Comparison of ENCODE assay signal across 8 cellular contexts in genomic region chr12:43758728-43759563, GRCh38. TPM values are rescaled to one million over a fixed set of nuclear protein-coding genes. Genes with fewer than 3 reads are reported as not detected.
DNase-seq lines count a peak whose midpoint lies in the region; ATAC-seq and TF ChIP-seq lines count a peak whose summit lies in the region.

IRAK4 (plus strand) TSS chr12:43758951; CDS start chr12:43768112, 9,161 bp downstream.
PUS7L (minus strand) TSS chr12:43758790; CDS start chr12:43755245, 3,545 bp downstream.

- H3K9ac ChIP-seq in Loucy (ENCODE audit: low read depth, low read length, poor library complexity, severe bottlenecking), result peak within 1 kb of the TSS; percentile 88

- peak within 1 kb of the TSS; percentile 82 to 90 (median 86) for H3K4me3 Mint-ChIP-seq in nephron
- H3K4me3 Mint-ChIP-seq in stimulated activated naive CD8-positive, alpha-beta T cell treated with anti-CD3 and anti-CD28 coated beads, Interleukin-15, amount 100 ng/mL, for 72 hours, result peak within 1 kb of the TSS; percentile 99

- DNase-seq in G401 (ENCODE audit: low spot score), result peak; percentile 98
- DNase-seq in H7, result peak; percentile 79
- peak; percentile 82 for DNase-seq in SHP77 treated with DMSO at 0.1 percent for 48 hours (lab: John Stamatoyannopoulos, UW)
- peak; percentile 98 for DNase-seq in activated effector memory CD4-positive, alpha-beta T cell treated with anti-CD3 and anti-CD28 coated beads, Interleukin-2, amount 50 U/mL, for 16 hours
- peak; percentile 97 for DNase-seq in fibroblast of the aortic adventitia (ENCODE audit: low read depth)
- peak; percentile 88 to 94 for DNase-seq in stimulated activated naive CD8-positive, alpha-beta T cell treated with anti-CD3 and anti-CD28 coated beads, Interleukin-15, amount 100 ng/mL, for 72 hours

- H3K27ac Mint-ChIP-seq in nephron, result peak within 1 kb of the TSS; percentile 0 to 86 (median 85)
- H3K27ac Mint-ChIP-seq in stimulated activated naive CD8-positive, alpha-beta T cell treated with anti-CD3 and anti-CD28 coated beads, Interleukin-15, amount 100 ng/mL, for 72 hours, result peak within 1 kb of the TSS; percentile 99

- TF ChIP-seq CTCF in Loucy (conservative IDR thresholded peaks at IDR 0.05; ENCODE audit: low read length) (peak; percentile 51), fibroblast of the aortic adventitia (IDR thresholded peaks at IDR 0.05; ENCODE audit: insufficient read depth, low read length) (peak; percentile 56), nephron (IDR thresholded peaks at IDR 0.05; ENCODE audit: unreplicated experiment in 3 of 3) (peak in 2 of 3 experiments; percentile 13 to 25)

- H2AFZ ChIP-seq in Loucy (ENCODE audit: low read length), result peak within 1 kb of the TSS; percentile 95

- peaks cover 28% of the 10 kb centered on the region for H4K20me1 ChIP-seq in Loucy (ENCODE audit: insufficient read depth, low read length, poor library complexity, severe bottlenecking)

- ATAC-seq in stimulated activated naive CD8-positive, alpha-beta T cell treated with anti-CD3 and anti-CD28 coated beads, Interleukin-15, amount 100 ng/mL, for 72 hours, result peak; percentile 94

- peak within 1 kb of the TSS; percentile 98 for H3K4me2 ChIP-seq in Loucy (ENCODE audit: low read depth, low read length, poor library complexity, severe bottlenecking)

- no peaks in the 10 kb centered on the region for H3K9me3 ChIP-seq in Loucy (ENCODE audit: insufficient read depth, low read depth, low read length)

- H3K27me3 ChIP-seq in H7 (ENCODE audit: control insufficient read depth, insufficient read depth, low read length), result no peaks in the 10 kb centered on the region
- no peaks in the 10 kb centered on the region for H3K27me3 ChIP-seq in Loucy (ENCODE audit: insufficient read depth, low read length, poor library complexity, severe bottlenecking)

- H3K9me3 Mint-ChIP-seq in nephron, result no peaks in the 10 kb centered on the region
- H3K9me3 Mint-ChIP-seq in stimulated activated naive CD8-positive, alpha-beta T cell treated with anti-CD3 and anti-CD28 coated beads, Interleukin-15, amount 100 ng/mL, for 72 hours, result peaks cover 0 to 14% of the 10 kb centered on the region in 2 donors

- H3K36me3 Mint-ChIP-seq in nephron (ENCODE audit: low read depth), result peaks cover 7% of the 10 kb centered on the region

- H3K36me3 ChIP-seq in H7 (replicated peaks; ENCODE audit: control insufficient read depth, insufficient read depth, low read length) (no peaks in the 10 kb centered on the region), Loucy (ENCODE audit: insufficient read depth, low read length) (no peaks in the 10 kb centered on the region)

- in situ Hi-C loops in G401 (cut with HindIII; ENCODE audit: low sequenced_read_pairs), result no loop called here

- peaks cover 58% of the 10 kb centered on the region for H3K4me1 ChIP-seq in Loucy (ENCODE audit: insufficient read depth, low read length, poor library complexity, severe bottlenecking)

- H3K4me1 Mint-ChIP-seq in nephron, result peaks cover 9% of the 10 kb centered on the region
- peaks cover 69% of the 10 kb centered on the region for H3K4me1 Mint-ChIP-seq in stimulated activated naive CD8-positive, alpha-beta T cell treated with anti-CD3 and anti-CD28 coated beads, Interleukin-15, amount 100 ng/mL, for 72 hours

- H3K4me3 ChIP-seq in H7 (ENCODE audit: insufficient read depth, low read depth, low read length) (peak within 1 kb of the TSS; percentile 61), Loucy (ENCODE audit: low read length, poor library complexity, severe bottlenecking) (peak within 1 kb of the TSS; percentile 97), fibroblast of the aortic adventitia (ENCODE audit: low read depth, low read length) (peak within 1 kb of the TSS; percentile 92)

- H3K9me2 ChIP-seq in Loucy (replicated peaks; ENCODE audit: low read depth, low read length), result no peaks in the 10 kb centered on the region

- H3K79me2 ChIP-seq in Loucy (ENCODE audit: insufficient read depth, low read length), result peaks cover 56% of the 10 kb centered on the region

- H3K27me3 Mint-ChIP-seq in nephron (ENCODE audit: low read depth), result no peaks in the 10 kb centered on the region
- no peaks in the 10 kb centered on the region for H3K27me3 Mint-ChIP-seq in stimulated activated naive CD8-positive, alpha-beta T cell treated with anti-CD3 and anti-CD28 coated beads, Interleukin-15, amount 100 ng/mL, for 72 hours

- no peaks in the 10 kb centered on the region for H3F3A ChIP-seq in Loucy (ENCODE audit: low read depth)

RNA-seq across cellular contexts. Expression of gene IRAK4, which starts in this region (rescaled TPM):
- total RNA-seq in G401 (2014; rRNA removed; shearing (Covaris generic)), result 9.2 and 10.8 TPM in 2 replicates
- total RNA-seq in H7 (2014; rRNA removed; shearing (Covaris generic)), result 4.5 and 5.7 TPM in 2 replicates
- total RNA-seq in fibroblast of the aortic adventitia (ENCODE audit: low replicate concordance), result 31.9 and 47.1 TPM in 2 replicates

RNA-seq across cellular contexts. Expression of gene PUS7L, which starts in this region (rescaled TPM):
- total RNA-seq in G401 (2014; rRNA removed; shearing (Covaris generic)), result 15.3 and 40.6 TPM in 2 replicates
- 11.9 and 22.3 TPM in 2 replicates for total RNA-seq in H7 (2014; rRNA removed; shearing (Covaris generic))
- 27.9 and 29.4 TPM in 2 replicates for total RNA-seq in fibroblast of the aortic adventitia (ENCODE audit: low replicate concordance)

Comparison
In these comparisons a context has a peak if more than half of its experiments do, and no peak if none do; other contexts are left out.
1. Peak in every context shown above with its lines: DNase-seq, ATAC-seq and H3K4me3 ChIP-seq.